Comparison of ENCODE assay signal across 1 cellular context in genomic region chr1:234913771-234914170, GRCh38.
TF ChIP-seq lines count a peak whose summit lies in the region.

No MANE protein-coding gene starts in this region.

TF ChIP-seq in WTC11, 78 proteins besides CTCF, POLR2A, EP300 and RAD21 (continued from another document):
- TF ChIP-seq, protein P1, sequence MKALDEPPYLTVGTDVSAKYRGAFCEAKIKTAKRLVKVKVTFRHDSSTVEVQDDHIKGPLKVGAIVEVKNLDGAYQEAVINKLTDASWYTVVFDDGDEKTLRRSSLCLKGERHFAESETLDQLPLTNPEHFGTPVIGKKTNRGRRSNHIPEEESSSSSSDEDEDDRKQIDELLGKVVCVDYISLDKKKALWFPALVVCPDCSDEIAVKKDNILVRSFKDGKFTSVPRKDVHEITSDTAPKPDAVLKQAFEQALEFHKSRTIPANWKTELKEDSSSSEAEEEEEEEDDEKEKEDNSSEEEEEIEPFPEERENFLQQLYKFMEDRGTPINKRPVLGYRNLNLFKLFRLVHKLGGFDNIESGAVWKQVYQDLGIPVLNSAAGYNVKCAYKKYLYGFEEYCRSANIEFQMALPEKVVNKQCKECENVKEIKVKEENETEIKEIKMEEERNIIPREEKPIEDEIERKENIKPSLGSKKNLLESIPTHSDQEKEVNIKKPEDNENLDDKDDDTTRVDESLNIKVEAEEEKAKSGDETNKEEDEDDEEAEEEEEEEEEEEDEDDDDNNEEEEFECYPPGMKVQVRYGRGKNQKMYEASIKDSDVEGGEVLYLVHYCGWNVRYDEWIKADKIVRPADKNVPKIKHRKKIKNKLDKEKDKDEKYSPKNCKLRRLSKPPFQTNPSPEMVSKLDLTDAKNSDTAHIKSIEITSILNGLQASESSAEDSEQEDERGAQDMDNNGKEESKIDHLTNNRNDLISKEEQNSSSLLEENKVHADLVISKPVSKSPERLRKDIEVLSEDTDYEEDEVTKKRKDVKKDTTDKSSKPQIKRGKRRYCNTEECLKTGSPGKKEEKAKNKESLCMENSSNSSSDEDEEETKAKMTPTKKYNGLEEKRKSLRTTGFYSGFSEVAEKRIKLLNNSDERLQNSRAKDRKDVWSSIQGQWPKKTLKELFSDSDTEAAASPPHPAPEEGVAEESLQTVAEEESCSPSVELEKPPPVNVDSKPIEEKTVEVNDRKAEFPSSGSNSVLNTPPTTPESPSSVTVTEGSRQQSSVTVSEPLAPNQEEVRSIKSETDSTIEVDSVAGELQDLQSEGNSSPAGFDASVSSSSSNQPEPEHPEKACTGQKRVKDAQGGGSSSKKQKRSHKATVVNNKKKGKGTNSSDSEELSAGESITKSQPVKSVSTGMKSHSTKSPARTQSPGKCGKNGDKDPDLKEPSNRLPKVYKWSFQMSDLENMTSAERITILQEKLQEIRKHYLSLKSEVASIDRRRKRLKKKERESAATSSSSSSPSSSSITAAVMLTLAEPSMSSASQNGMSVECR (CRISPR knock-in tag; IDR thresholded peaks at IDR 0.05; ENCODE audit: borderline replicate concordance) = 0 out of 2 replicates have a peak, but pooled peaks have one; percentile 21
- 0 out of 2 replicates have a peak, but pooled peaks have one; percentile 26 for TF ChIP-seq SP1 (CRISPR knock-in tag; conservative IDR thresholded peaks at IDR 0.05)
- TF ChIP-seq EMX1 (CRISPR knock-in tag; IDR thresholded peaks at IDR 0.05) = peak; percentile 49; the same call in 1 of the 2 replicates
- TF ChIP-seq OVOL2 (CRISPR knock-in tag; IDR thresholded peaks at IDR 0.05; ENCODE audit: borderline replicate concordance) = no peak
- peak; percentile 84 for TF ChIP-seq MAX (CRISPR knock-in tag; IDR thresholded peaks at IDR 0.05)
- TF ChIP-seq TEAD1 (CRISPR knock-in tag; IDR thresholded peaks at IDR 0.05) = peak; percentile 72; the same call in 1 of the 2 replicates
